In the genomic region with DNA sequence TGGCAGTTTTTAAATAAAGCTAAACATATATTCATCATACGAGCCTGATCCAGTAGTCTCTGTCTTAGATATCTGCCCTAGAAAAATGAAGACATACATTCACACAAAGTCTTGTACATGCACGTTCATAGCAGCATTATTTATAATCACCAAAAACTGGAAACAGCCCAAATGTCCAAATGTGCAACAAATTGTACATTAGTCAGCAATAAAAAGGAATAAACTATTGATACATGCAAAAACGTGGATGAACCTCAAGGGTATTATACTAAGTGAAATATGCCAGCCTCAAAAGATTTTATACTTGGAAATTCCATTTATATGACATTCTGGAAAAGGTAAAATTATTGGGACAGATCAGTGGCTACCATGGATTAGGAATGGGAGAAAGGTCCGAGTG, we compare ENCODE assay signal across 40 cellular contexts. TPM values are rescaled to one million over a fixed set of nuclear protein-coding genes. Genes with fewer than 3 reads are reported as not detected.
"Had no signal": no experiment of that assay in that cellular context is flagged by ENCODE, and none has a peak within 500 bp of the region (broad histone marks: within the 10 kb centered on the region; RNA-seq: fewer than 3 reads in every experiment).

No MANE protein-coding gene starts in this region.

- H3K36me3 ChIP-seq: adrenal gland, colonic mucosa had no signal

- H3K27ac Mint-ChIP-seq: activated B cell treated with CpG ODN at 0.5 μM for 24 hours; activated CD8-positive, alpha-beta memory T cell treated with anti-CD3 and anti-CD28 coated beads, Interleukin-2, amount 10 ng/mL, durations not matched to agents 7 days and 5 days; activated CD8-positive, alpha-beta T cell treated with anti-CD3 and anti-CD28 coated beads for 36 hours; activated naive CD4-positive, alpha-beta T cell treated with anti-CD3 and anti-CD28 coated beads for 36 hours; activated naive CD4-positive, alpha-beta T cell treated with anti-CD3 and anti-CD28 coated beads, Interleukin-2, amount 50 U/mL, for 24 hours; activated naive CD8-positive, alpha-beta T cell treated with anti-CD3 and anti-CD28 coated beads for 36 hours; activated naive CD8-positive, alpha-beta T cell treated with anti-CD3 and anti-CD28 coated beads, Interleukin-2, amount 50 U/mL, for 24 hours; activated T-helper 1 cell treated with anti-CD3 and anti-CD28 coated beads, Interleukin-12 subunit alpha, Interleukin-12 subunit beta, Interleukin-2, Interleukin-4 antibody, amounts not matched to agents 30 ng/mL and 10 ng/mL and 1 ng/mL, durations not matched to agents 14 hours and 24 hours and 36 hours; activated T-helper 2 cell treated with anti-CD3 and anti-CD28 coated beads, Interferon-gamma antibody, Interleukin-2, Interleukin-4, amounts not matched to agents 10 μg/mL and 5 μg/mL and 100 μg/mL, durations not matched to agents 14 hours and 24 hours and 36 hours; T-helper 17 cell; T-helper 2 cell treated with Interferon-gamma antibody and Interleukin-4, amounts not matched to agents 5 μg/mL and 100 μg/mL, for 36 hours had no signal

- H3K9me3 ChIP-seq: adrenal gland, body of pancreas, colonic mucosa, esophagus squamous epithelium had no signal

- H3K27ac ChIP-seq: adrenal gland, body of pancreas, colonic mucosa, epithelial cell of prostate, esophagus squamous epithelium, WERI-Rb-1 had no signal

- H3K4me3 Mint-ChIP-seq: activated B cell treated with CpG ODN at 0.5 μM for 24 hours; activated CD8-positive, alpha-beta memory T cell treated with anti-CD3 and anti-CD28 coated beads, Interleukin-2, amount 10 ng/mL, durations not matched to agents 7 days and 5 days; activated CD8-positive, alpha-beta T cell treated with anti-CD3 and anti-CD28 coated beads for 36 hours; activated naive CD4-positive, alpha-beta T cell treated with anti-CD3 and anti-CD28 coated beads for 36 hours; activated naive CD4-positive, alpha-beta T cell treated with anti-CD3 and anti-CD28 coated beads, Interleukin-2, amount 50 U/mL, for 24 hours; activated naive CD8-positive, alpha-beta T cell treated with anti-CD3 and anti-CD28 coated beads for 36 hours; activated naive CD8-positive, alpha-beta T cell treated with anti-CD3 and anti-CD28 coated beads, Interleukin-2, amount 50 U/mL, for 24 hours; activated T-helper 1 cell treated with anti-CD3 and anti-CD28 coated beads, Interleukin-12 subunit alpha, Interleukin-12 subunit beta, Interleukin-2, Interleukin-4 antibody, amounts not matched to agents 30 ng/mL and 10 ng/mL and 1 ng/mL, durations not matched to agents 14 hours and 24 hours and 36 hours; T-helper 17 cell; T-helper 2 cell treated with Interferon-gamma antibody and Interleukin-4, amounts not matched to agents 5 μg/mL and 100 μg/mL, for 36 hours had no signal

- H3K27me3 Mint-ChIP-seq: activated B cell treated with CpG ODN at 0.5 μM for 24 hours; activated CD8-positive, alpha-beta memory T cell treated with anti-CD3 and anti-CD28 coated beads, Interleukin-2, amount 10 ng/mL, durations not matched to agents 7 days and 5 days; activated CD8-positive, alpha-beta T cell treated with anti-CD3 and anti-CD28 coated beads for 36 hours; activated naive CD4-positive, alpha-beta T cell treated with anti-CD3 and anti-CD28 coated beads, Interleukin-2, amount 50 U/mL, for 24 hours; activated naive CD8-positive, alpha-beta T cell treated with anti-CD3 and anti-CD28 coated beads for 36 hours; activated naive CD8-positive, alpha-beta T cell treated with anti-CD3 and anti-CD28 coated beads, Interleukin-2, amount 50 U/mL, for 24 hours; T-helper 17 cell had no signal

- ATAC-seq: activated CD4-positive, CD25-positive, alpha-beta regulatory T cell treated with anti-CD3 and anti-CD28 coated beads, Interleukin-2, amount 50 U/mL, for 24 hours; activated CD8-positive, alpha-beta memory T cell treated with anti-CD3 and anti-CD28 coated beads, Interleukin-2, amount 10 ng/mL, durations not matched to agents 7 days and 5 days; activated CD8-positive, alpha-beta T cell treated with anti-CD3 and anti-CD28 coated beads for 36 hours; activated naive CD8-positive, alpha-beta T cell treated with anti-CD3 and anti-CD28 coated beads, Interleukin-2, amount 50 U/mL, for 24 hours; body of pancreas; T-helper 17 cell had no signal

- H3K4me3 ChIP-seq: adrenal gland, body of pancreas, colonic mucosa, esophagus squamous epithelium had no signal

- H3K4me1 ChIP-seq: colonic mucosa had no signal

- DNase-seq: activated B cell treated with CpG ODN at 0.5 μM for 24 hours; activated CD4-positive, alpha-beta T cell treated with anti-CD3 and anti-CD28 coated beads for 48 hours; activated CD4-positive, alpha-beta T cell treated with anti-CD3 and anti-CD28 coated beads, Interleukin-2, amount 50 U/mL, for 1 hour; activated CD4-positive, alpha-beta T cell treated with anti-CD3 and anti-CD28 coated beads, Interleukin-2, amount 50 U/mL, for 48 hours; activated CD8-positive, alpha-beta memory T cell treated with anti-CD3 and anti-CD28 coated beads, Interleukin-2, amount 10 ng/mL, durations not matched to agents 7 days and 5 days; activated CD8-positive, alpha-beta memory T cell treated with anti-CD3 and anti-CD28 coated beads, Interleukin-2, amount 50 U/mL, for 4 hours; activated CD8-positive, alpha-beta T cell treated with anti-CD3 and anti-CD28 coated beads for 36 hours; activated effector memory CD4-positive, alpha-beta T cell treated with anti-CD3 and anti-CD28 coated beads, Interleukin-2, amount 50 U/mL, for 16 hours; activated naive CD4-positive, alpha-beta T cell treated with anti-CD3 and anti-CD28 coated beads for 36 hours; activated naive CD8-positive, alpha-beta T cell treated with anti-CD3 and anti-CD28 coated beads for 36 hours; activated naive CD8-positive, alpha-beta T cell treated with anti-CD3 and anti-CD28 coated beads, Interleukin-2, amount 50 U/mL, for 24 hours; activated T-cell treated with anti-CD3 and anti-CD28 coated beads, Interleukin-2, amount 50 U/mL, for 1 hour; activated T-cell treated with anti-CD3 and anti-CD28 coated beads, Interleukin-2, amount 50 U/mL, for 48 hours; adrenal gland; amygdala; aorta; body of pancreas; caudate nucleus; cerebellar nuclear complex; colonic mucosa; effector CD8-positive, alpha-beta T cell; esophagus squamous epithelium; foreskin melanocyte; head of caudate nucleus; T-helper 1 cell; T-helper 17 cell; T1000; WERI-Rb-1 had no signal

- H3K27me3 ChIP-seq: adrenal gland, body of pancreas, colonic mucosa, esophagus squamous epithelium had no signal

- FAIRE-seq: endometrium, endothelial cell of umbilical vein had no signal

- H3K9me3 Mint-ChIP-seq: activated B cell treated with CpG ODN at 0.5 μM for 24 hours; activated CD8-positive, alpha-beta T cell treated with anti-CD3 and anti-CD28 coated beads for 36 hours; activated naive CD4-positive, alpha-beta T cell treated with anti-CD3 and anti-CD28 coated beads for 36 hours; activated naive CD4-positive, alpha-beta T cell treated with anti-CD3 and anti-CD28 coated beads, Interleukin-2, amount 50 U/mL, for 24 hours; activated naive CD8-positive, alpha-beta T cell treated with anti-CD3 and anti-CD28 coated beads for 36 hours; activated naive CD8-positive, alpha-beta T cell treated with anti-CD3 and anti-CD28 coated beads, Interleukin-2, amount 50 U/mL, for 24 hours; activated T-helper 1 cell treated with anti-CD3 and anti-CD28 coated beads, Interleukin-12 subunit alpha, Interleukin-12 subunit beta, Interleukin-2, Interleukin-4 antibody, amounts not matched to agents 30 ng/mL and 10 ng/mL and 1 ng/mL, durations not matched to agents 14 hours and 24 hours and 36 hours; activated T-helper 2 cell treated with anti-CD3 and anti-CD28 coated beads, Interferon-gamma antibody, Interleukin-2, Interleukin-4, amounts not matched to agents 10 μg/mL and 5 μg/mL and 100 μg/mL, durations not matched to agents 14 hours and 24 hours and 36 hours; T-helper 2 cell treated with Interferon-gamma antibody and Interleukin-4, amounts not matched to agents 5 μg/mL and 100 μg/mL, for 36 hours had no signal

RNA-seq across cellular contexts. Expression of gene LHX1, which starts 34.2 kb away (rescaled TPM):
- total RNA-seq: activated B cell treated with CpG ODN at 0.5 μM for 24 hours; activated CD8-positive, alpha-beta T cell treated with anti-CD3 and anti-CD28 coated beads for 36 hours; activated naive CD4-positive, alpha-beta T cell treated with anti-CD3 and anti-CD28 coated beads for 36 hours; adrenal gland; aorta; body of pancreas; colonic mucosa; dermis microvascular lymphatic vessel endothelial cell; endothelial cell of umbilical vein; esophagus squamous epithelium; fibroblast of lung; fibroblast of villous mesenchyme; T-helper 17 cell had no signal
- polyA plus RNA-seq: adrenal gland, aorta, endothelial cell of umbilical vein, esophagus, fibroblast of lung had no signal
